ENCODE assay signal across 11 cellular contexts in genomic region chr11:46446343-46446751, GRCh38. TPM values are rescaled to one million over a fixed set of nuclear protein-coding genes. Genes with fewer than 3 reads are reported as not detected.
DNase-seq lines count a peak whose midpoint lies in the region; ATAC-seq, FAIRE-seq and TF ChIP-seq lines count a peak whose summit lies in the region.
"Had no signal": no experiment of that assay in that cellular context is flagged by ENCODE, and none has a peak within 500 bp of the region (broad histone marks: within the 10 kb centered on the region; RNA-seq: fewer than 3 reads in every experiment).

No MANE protein-coding gene starts in this region.

- intact Hi-C loops in sciatic nerve (cut with DNase I) = no loop called here
- intact Hi-C loops in CD4-positive, alpha-beta memory T cell (cut with micrococcal nuclease) = no loop called here

- no peak overlapping the region for H3K27ac ChIP-seq in fibroblast of lung (ENCODE audit: insufficient read depth, low read length)
- H3K27ac ChIP-seq in CD4-positive, alpha-beta memory T cell (ENCODE audit: low read depth, low read length) = no peak overlapping the region
- H3K27ac ChIP-seq: lower lobe of right lung had no signal

- no peaks in the 10 kb centered on the region for H3K9me3 ChIP-seq in fibroblast of lung (ENCODE audit: control insufficient read depth, insufficient read depth, low read depth, low read length)
- H3K9me3 ChIP-seq in CD4-positive, alpha-beta memory T cell (ENCODE audit: control insufficient read depth in 1 of 2, low read length in 2 of 2) = no peaks in the 10 kb centered on the region
- H3K9me3 ChIP-seq: lower lobe of right lung had no signal

- CTCF ChIA-PET in CD4-positive, alpha-beta memory T cell (lab: Charles Lee; ENCODE audit: partially characterized antibody) = interaction anchor here (1.3 kb wide), 1 partner anchor 70 kb away, joined by 4 read pairs; no protein-coding TSS in a partner anchor

- H3K4me1 ChIP-seq in fibroblast of lung (ENCODE audit: control insufficient read depth, extremely low read depth, insufficient read depth, low read length) = no peaks in the 10 kb centered on the region
- peaks cover 4% of the 10 kb centered on the region for H3K4me1 ChIP-seq in CD4-positive, alpha-beta memory T cell (ENCODE audit: insufficient read depth, low read length)

- no peak overlapping the region for H3K4me3 ChIP-seq in fibroblast of lung (replicated peaks in 1 of 4; ENCODE audit: control extremely low read depth in 1 of 4, insufficient read depth in 1 of 4, low read depth in 3 of 4, low read length in 4 of 4)
- H3K4me3 ChIP-seq in CD4-positive, alpha-beta memory T cell (ENCODE audit: low read length in 2 of 2) = no peak overlapping the region
- H3K4me3 ChIP-seq: lower lobe of right lung had no signal

- ATAC-seq in sciatic nerve (peak; percentile 67), HG03354 (IDR thresholded peaks at IDR 0.05; ENCODE audit: poor library complexity, severe bottlenecking, unreplicated experiment) (no peak)

- H3K4me2 ChIP-seq in fibroblast of lung (ENCODE audit: extremely low read depth, insufficient read depth, low read length) = no peak overlapping the region

- POLR2A ChIA-PET in CD4-positive, alpha-beta memory T cell (lab: Charles Lee; ENCODE audit: partially characterized antibody) = interaction anchor here (0.5 kb wide), 1 partner anchor 26 kb away, joined by 3 read pairs; no protein-coding TSS in a partner anchor

- no peak for FAIRE-seq in RCC 7860 (lab: Jason Lieb, UNC)

- H3K27me3 ChIP-seq in fibroblast of lung (ENCODE audit: control insufficient read depth, insufficient read depth, low read length) = no peaks in the 10 kb centered on the region
- no peaks in the 10 kb centered on the region for H3K27me3 ChIP-seq in CD4-positive, alpha-beta memory T cell (ENCODE audit: insufficient read depth, low read length)

- no peak overlapping the region for H3K4me3 Mint-ChIP-seq in CD4-positive, alpha-beta memory T cell

- no peak overlapping the region for H2AFZ ChIP-seq in fibroblast of lung (ENCODE audit: low read length)

- no peaks in the 10 kb centered on the region for H3K27me3 Mint-ChIP-seq in CD4-positive, alpha-beta memory T cell

- no peaks in the 10 kb centered on the region for H3K9me3 Mint-ChIP-seq in CD4-positive, alpha-beta memory T cell

- H4K20me1 ChIP-seq in fibroblast of lung (ENCODE audit: control insufficient read depth, extremely low read depth, insufficient read depth, low read length) = no peaks in the 10 kb centered on the region

- H3K9ac ChIP-seq in fibroblast of lung (ENCODE audit: insufficient read depth, low read length) = no peak overlapping the region

- H3K79me2 ChIP-seq in fibroblast of lung (ENCODE audit: control insufficient read depth, insufficient read depth, low read length) = no peaks in the 10 kb centered on the region

- H3K4me1 Mint-ChIP-seq in CD4-positive, alpha-beta memory T cell = peaks cover 11 to 21% (median 17%) of the 10 kb centered on the region in 4 donors

- peaks cover 34 to 43% of the 10 kb centered on the region in 2 donors for H3K36me3 Mint-ChIP-seq in CD4-positive, alpha-beta memory T cell

- DNase-seq in NCI-H2107 (lab: John Stamatoyannopoulos, UW) = peak; percentile 26
- DNase-seq in fibroblast of lung (ENCODE audit: low read depth in 2 of 2) = peak in 1 of 2 donors; percentile 23
- DNase-seq in sciatic nerve (ENCODE audit: low spot score) = no peak
- DNase-seq in RCC 7860 (ENCODE audit: low spot score) = no peak
- no peak for DNase-seq in CD4-positive, alpha-beta memory T cell
- DNase-seq: lower lobe of right lung; NCI-H187 treated with DMSO at 0.1 percent for 48 hours; stimulated activated CD4-positive, alpha-beta T cell treated with anti-CD3 and anti-CD28 coated beads, Interleukin-12 subunit alpha, Interleukin-12 subunit beta, amount 100 ng/mL, for 4 hours; T-helper 2 cell had no signal

- peak overlapping the region in 1 of 7 donors; percentile 22 for H3K27ac Mint-ChIP-seq in CD4-positive, alpha-beta memory T cell

- H3K36me3 ChIP-seq in fibroblast of lung (ENCODE audit: control insufficient read depth, insufficient read depth, low read length) = no peaks in the 10 kb centered on the region
- peaks cover 4% of the 10 kb centered on the region for H3K36me3 ChIP-seq in CD4-positive, alpha-beta memory T cell (ENCODE audit: insufficient read depth, low read length)

- peak; percentile 40; the same call in 1 of the 2 replicates for TF ChIP-seq CTCF in GM12874 (IDR thresholded peaks at IDR 0.05; ENCODE audit: insufficient read depth, low read depth, low read length)
- peak; percentile 11 to 22 for TF ChIP-seq CTCF in fibroblast of lung (conservative IDR thresholded peaks at IDR 0.05 in 1 of 2, IDR thresholded peaks at IDR 0.05 in 1 of 2; ENCODE audit: low read depth in 1 of 2, low read length in 2 of 2)

RNA-seq across cellular contexts. Expression of gene CHRM4, which starts 54.8 kb away (rescaled TPM):
- total RNA-seq in fibroblast of lung = under 0.01 TPM in 1 of 2 replicates, not detected in the other
- 0.03 and 0.05 TPM in 2 replicates for polyA plus RNA-seq in fibroblast of lung
- polyA plus RNA-seq in fibroblast of lung (2012) = 0.14 TPM in 1 of 2 replicates, not detected in the other
- polyA minus RNA-seq in fibroblast of lung (ENCODE audit: low replicate concordance) = 0.82 TPM in 1 of 2 replicates, not detected in the other
- not detected for total RNA-seq in sciatic nerve
- not detected for total RNA-seq in CD4-positive, alpha-beta memory T cell
- polyA plus RNA-seq in CD4-positive, alpha-beta memory T cell = under 1 TPM; 0.12 to 0.16 TPM
- total RNA-seq: lower lobe of right lung had no signal
